12 cellular contexts compared by ENCODE assay signal in genomic region chr10:93383562-93383981, GRCh38.
DNase-seq lines count a peak whose midpoint lies in the region; ATAC-seq, FAIRE-seq and TF ChIP-seq lines count a peak whose summit lies in the region.
"Had no signal": no experiment of that assay in that cellular context is flagged by ENCODE, and none has a peak within 500 bp of the region (broad histone marks: within the 10 kb centered on the region; RNA-seq: fewer than 3 reads in every experiment).

No MANE protein-coding gene starts in this region.

- no peak for TF ChIP-seq CTCF in CD14-positive monocyte (IDR thresholded peaks at IDR 0.05)
- TF ChIP-seq CTCF in PC-3 (conservative IDR thresholded peaks at IDR 0.05; ENCODE audit: low read depth, low read length): no peak
- no peak for TF ChIP-seq CTCF in psoas muscle (IDR thresholded peaks at IDR 0.05)
- no peak for TF ChIP-seq CTCF in MM.1S (IDR thresholded peaks at IDR 0.05; ENCODE audit: low read length)

- H2AFZ ChIP-seq in PC-3 (ENCODE audit: low read length) (no peak overlapping the region), MM.1S (ENCODE audit: low read length) (no peak overlapping the region)

- H4K20me1 ChIP-seq in PC-3 (ENCODE audit: low read length) (no peaks in the 10 kb centered on the region), MM.1S (ENCODE audit: insufficient read depth, low read length) (no peaks in the 10 kb centered on the region)

- peaks cover 6% of the 10 kb centered on the region for H3F3A ChIP-seq in PC-3 (ENCODE audit: low read length, unreplicated experiment)
- H3F3A ChIP-seq in MM.1S (ENCODE audit: insufficient read depth, low read length): no peaks in the 10 kb centered on the region

- no peak overlapping the region for H3K4me3 ChIP-seq in PC-3 (ENCODE audit: low read length)
- H3K4me3 ChIP-seq in psoas muscle: no peak overlapping the region
- no peak overlapping the region for H3K4me3 ChIP-seq in MM.1S (ENCODE audit: low read length)

- H3K9me3 ChIP-seq in PC-3 (ENCODE audit: low read length) (no peaks in the 10 kb centered on the region), psoas muscle (no peaks in the 10 kb centered on the region), MM.1S (replicated peaks; ENCODE audit: insufficient read depth, low read length) (no peaks in the 10 kb centered on the region)

- H3K79me2 ChIP-seq in PC-3 (ENCODE audit: low read length) (peaks cover 10% of the 10 kb centered on the region), MM.1S (ENCODE audit: low read length) (no peaks in the 10 kb centered on the region)

- H3K9me3 Mint-ChIP-seq in CD14-positive monocyte: no peaks in the 10 kb centered on the region
- H3K9me3 Mint-ChIP-seq: activated T-helper 2 cell treated with anti-CD3 and anti-CD28 coated beads, Interferon-gamma antibody, Interleukin-2, Interleukin-4, amounts not matched to agents 10 μg/mL and 5 μg/mL and 100 μg/mL, durations not matched to agents 14 hours and 24 hours and 36 hours had no signal

- peaks cover 46% of the 10 kb centered on the region for H3K4me1 ChIP-seq in PC-3 (ENCODE audit: insufficient read depth, low read length)
- no peaks in the 10 kb centered on the region for H3K4me1 ChIP-seq in psoas muscle
- no peaks in the 10 kb centered on the region; the same call in 1 of the 2 replicates for H3K4me1 ChIP-seq in MM.1S (ENCODE audit: low read length)

- FAIRE-seq in frontal cortex (lab: Jason Lieb, UNC): no peak

- no peak overlapping the region for H3K4me3 Mint-ChIP-seq in CD14-positive monocyte

- intact Hi-C loops in CD14-positive monocyte (cut with micrococcal nuclease): loop anchor here in 1 of 2 donors (5.0 kb wide), 1 partner anchor 34 kb away; no protein-coding TSS in a partner anchor
- intact Hi-C loops in PC-3 (cut with micrococcal nuclease): no loop called here
- intact Hi-C loops in psoas muscle (cut with DNase I): no loop called here

- H3K27me3 ChIP-seq in PC-3 (ENCODE audit: low read length) (no peaks in the 10 kb centered on the region), psoas muscle (ENCODE audit: insufficient read depth in 3 of 3, low read length in 2 of 3) (no peaks in the 10 kb centered on the region), MM.1S (replicated peaks; ENCODE audit: insufficient read depth, low read length) (no peaks in the 10 kb centered on the region)

- peaks cover 63% of the 10 kb centered on the region for H3K4me1 Mint-ChIP-seq in CD14-positive monocyte

- CTCF ChIA-PET in PC-3 (lab: Charles Lee): no interaction called here

- H3K9me2 ChIP-seq in PC-3 (replicated peaks; ENCODE audit: low read length) (no peaks in the 10 kb centered on the region), MM.1S (replicated peaks; ENCODE audit: insufficient read depth, low read length) (no peaks in the 10 kb centered on the region)

- H3K9ac ChIP-seq in PC-3 (ENCODE audit: low read length): peak overlapping the region; percentile 77
- no peak overlapping the region for H3K9ac ChIP-seq in MM.1S (ENCODE audit: low read length)

- ATAC-seq in PC-3 (peak; percentile 20), esophagus mucosa (peak; percentile 9), psoas muscle (peak in 2 of 4 donors; percentile 40 to 80), GM18498 (IDR thresholded peaks at IDR 0.05; ENCODE audit: unreplicated experiment) (no peak)

- H3K27ac Mint-ChIP-seq in CD14-positive monocyte: peak overlapping the region in 6 of 7 donors; percentile 50 to 87 (median 70)
- H3K27ac Mint-ChIP-seq: activated T-helper 2 cell treated with anti-CD3 and anti-CD28 coated beads, Interferon-gamma antibody, Interleukin-2, Interleukin-4, amounts not matched to agents 10 μg/mL and 5 μg/mL and 100 μg/mL, durations not matched to agents 14 hours and 24 hours and 36 hours had no signal

- WGBS in psoas muscle, 3 donors: 72 to 74% (median 73%) methylated on average over 6 of the region's 6 CpGs

- H3K27ac ChIP-seq in PC-3 (ENCODE audit: low read length): peak overlapping the region; percentile 98
- H3K27ac ChIP-seq in psoas muscle: peak overlapping the region; percentile 30
- H3K27ac ChIP-seq in MM.1S (ENCODE audit: low read length): no peak overlapping the region

- TSS peak; percentile 57 for BruUV-seq in PC-3 (replicated peaks; lab: Mats Ljungman, UMichigan)

- H3K27me3 Mint-ChIP-seq in CD14-positive monocyte (ENCODE audit: low read depth in 3 of 3): peaks cover 0 to 3% (median 0%) of the 10 kb centered on the region in 3 donors

- H3K4me2 ChIP-seq in PC-3 (ENCODE audit: low read length) (peak overlapping the region; percentile 72), MM.1S (ENCODE audit: low read depth, low read length) (no peak overlapping the region)

- POLR2A ChIA-PET in PC-3 (lab: Charles Lee; ENCODE audit: unreplicated experiment): interaction anchor here (0.8 to 1.0 kb wide), 2 partner anchors 98 to 99 kb away, joined by 3 to 4 read pairs; no protein-coding TSS in a partner anchor

- DNase-seq in CD14-positive monocyte (ENCODE audit: low spot score): no peak
- DNase-seq in PC-3: peak; percentile 46
- peak in 1 of 2 donors; percentile 27 for DNase-seq in psoas muscle
- no peak for DNase-seq in frontal cortex (ENCODE audit: low spot score in 2 of 2)
- DNase-seq in MM.1S: no peak
- DNase-seq in activated effector memory CD4-positive, alpha-beta T cell treated with Interleukin-2 at 50 U/mL for 16 hours: no peak
- DNase-seq: NCI-H1436 treated with DMSO at 0.1 percent for 48 hours; occipital lobe; stimulated activated CD8-positive, alpha-beta memory T cell treated with anti-CD3 and anti-CD28 coated beads, Interleukin-4, amount 100 ng/mL, for 48 hours had no signal

- peaks cover 50 to 56% of the 10 kb centered on the region in 2 donors for H3K36me3 Mint-ChIP-seq in CD14-positive monocyte

- peaks cover 76% of the 10 kb centered on the region for H3K36me3 ChIP-seq in PC-3 (ENCODE audit: low read depth, low read length)
- no peaks in the 10 kb centered on the region for H3K36me3 ChIP-seq in psoas muscle (ENCODE audit: insufficient read depth in 1 of 2, low read depth in 1 of 2)
- no peaks in the 10 kb centered on the region for H3K36me3 ChIP-seq in MM.1S (replicated peaks; ENCODE audit: insufficient read depth, low read length)
